ENCODE assay signal across 8 cellular contexts in genomic region chr7:101216001-101216859, GRCh38. TPM values are rescaled to one million over a fixed set of nuclear protein-coding genes. Genes with fewer than 3 reads are reported as not detected.
DNase-seq lines count a peak whose midpoint lies in the region; ATAC-seq, FAIRE-seq and TF ChIP-seq lines count a peak whose summit lies in the region.

No MANE protein-coding gene starts in this region.

- H3K27me3 ChIP-seq in Peyer's patch (no peaks in the 10 kb centered on the region), esophagus (ENCODE audit: control insufficient read depth in 1 of 2, insufficient read depth in 2 of 2, low read length in 2 of 2) (no peaks in the 10 kb centered on the region), pancreas (no peaks in the 10 kb centered on the region)

- peak overlapping the region; percentile 87 to 96 (median 90) for H3K27ac ChIP-seq in Peyer's patch
- H3K27ac ChIP-seq in esophagus (ENCODE audit: low read depth in 2 of 2, low read length in 1 of 2), result no peak overlapping the region
- peak overlapping the region in 1 of 4 donors; percentile 95 for H3K27ac ChIP-seq in pancreas

- ATAC-seq in pancreas (no peak), HG02571 (IDR thresholded peaks at IDR 0.05; ENCODE audit: unreplicated experiment) (no peak), HG03565 (IDR thresholded peaks at IDR 0.05; ENCODE audit: unreplicated experiment) (no peak)

- no peak for TF ChIP-seq POLR2A in Peyer's patch (IDR thresholded peaks at IDR 0.05)

- H3K9me3 ChIP-seq in Peyer's patch, result no peaks in the 10 kb centered on the region
- no peaks in the 10 kb centered on the region for H3K9me3 ChIP-seq in esophagus (ENCODE audit: control insufficient read depth in 2 of 2, insufficient read depth in 1 of 2, low read depth in 1 of 2, low read length in 1 of 2)
- no peaks in the 10 kb centered on the region for H3K9me3 ChIP-seq in pancreas

- DNase-seq in GM03348 (ENCODE audit: low spot score) (peak; percentile 54), Peyer's patch (no peak), pancreas (peak in 1 of 6 donors; percentile 76), medulla oblongata (ENCODE audit: extremely low spot score) (no peak)
- no peak for DNase-seq in stimulated activated CD4-positive, alpha-beta T cell treated with anti-CD3 and anti-CD28 coated beads, Interleukin-1b, Interleukin-23, amount 100 ng/mL, for 48 hours

- FAIRE-seq in pancreas (lab: Jason Lieb, UNC), result no peak

- peak overlapping the region; percentile 67 to 87 (median 81) for H3K4me3 ChIP-seq in Peyer's patch
- peak overlapping the region; percentile 69 to 87 for H3K4me3 ChIP-seq in esophagus (ENCODE audit: low read depth in 1 of 2, low read length in 2 of 2)
- H3K4me3 ChIP-seq in pancreas, result peak overlapping the region; percentile 56 to 98 (median 74)

- WGBS in esophagus, 2 donors, result 68 to 69% methylated on average over 30 to 31 of the region's 31 CpGs
- 65 to 69% methylated on average over 31 of the region's 31 CpGs for WGBS in pancreas, 2 donors

- TF ChIP-seq CTCF in Peyer's patch (IDR thresholded peaks at IDR 0.05), result no peak
- TF ChIP-seq CTCF in pancreas (IDR thresholded peaks at IDR 0.05), result no peak

- H3K36me3 ChIP-seq in Peyer's patch (peaks cover 0 to 43% (median 0%) of the 10 kb centered on the region in 3 donors), esophagus (ENCODE audit: control insufficient read depth in 2 of 2, insufficient read depth in 2 of 2, low read length in 1 of 2) (peaks cover 4 to 11% of the 10 kb centered on the region in 2 donors), pancreas (peaks cover 0 to 13% (median 3%) of the 10 kb centered on the region in 3 donors)

- peaks cover 0 to 37% (median 12%) of the 10 kb centered on the region in 4 donors for H3K4me1 ChIP-seq in Peyer's patch
- H3K4me1 ChIP-seq in esophagus (ENCODE audit: control insufficient read depth in 2 of 2, insufficient read depth in 2 of 2, low read length in 1 of 2), result peaks cover 0 to 8% of the 10 kb centered on the region in 2 donors
- peaks cover 14 to 25% (median 18%) of the 10 kb centered on the region in 3 donors for H3K4me1 ChIP-seq in pancreas

- intact Hi-C loops in pancreas (cut with DNase I), result no loop called here

RNA-seq across cellular contexts. Expression of gene PLOD3, which starts 1.2 kb away (rescaled TPM):
- total RNA-seq in Peyer's patch, result 100 to 1,000 TPM in 2 of 4 donors, 10 to 100 TPM in 2; 62.7 to 103 (median 83.7) TPM
- polyA plus RNA-seq in esophagus, result 1 to 10 TPM; 9.2 to 9.7 TPM
- total RNA-seq in pancreas, result 10 to 100 TPM; 27.2 to 54.5 (median 36.8) TPM
- polyA plus RNA-seq in pancreas, result 10 to 100 TPM; 38.8 to 55.7 TPM

RNA-seq across cellular contexts. Expression of gene ZNHIT1, which starts 1.7 kb away (rescaled TPM):
- 100 to 1,000 TPM in 2 of 4 donors, 10 to 100 TPM in 2; 37.1 to 142 (median 110) TPM for total RNA-seq in Peyer's patch
- 10 to 100 TPM; 56.0 to 73.2 TPM for polyA plus RNA-seq in esophagus
- total RNA-seq in pancreas, result 10 to 100 TPM; 25.7 to 38.2 (median 32.4) TPM
- polyA plus RNA-seq in pancreas, result 10 to 100 TPM; 84.3 to 92.3 TPM

RNA-seq across cellular contexts. Expression of gene MOGAT3, which starts 15.4 kb away (rescaled TPM):
- 100 to 1,000 TPM in 2 of 4 donors, 10 to 100 TPM in 1, not detected in 1; 91.4 to 195 (median 123) TPM for total RNA-seq in Peyer's patch
- not detected for polyA plus RNA-seq in esophagus
- total RNA-seq in pancreas, result not detected
- polyA plus RNA-seq in pancreas, result not detected

RNA-seq across cellular contexts. Expression of gene CLDN15, which starts 21.4 kb away (rescaled TPM):
- total RNA-seq in Peyer's patch (100 to 1,000 TPM in 3 of 4 donors, 10 to 100 TPM in 1; 94.9 to 942 (median 697) TPM), pancreas (1 to 10 TPM; 2.2 to 8.5 (median 2.7) TPM)
- polyA plus RNA-seq in esophagus (1 to 10 TPM; 3.7 to 5.9 TPM), pancreas (10 to 100 TPM; 12.8 to 15.2 TPM)

RNA-seq across cellular contexts. Expression of gene FIS1, which starts 28.7 kb away (rescaled TPM):
- total RNA-seq in Peyer's patch (100 to 1,000 TPM; 143 to 289 (median 231) TPM), pancreas (100 to 1,000 TPM in 2 of 6 donors, 10 to 100 TPM in 4; 75.4 to 106 (median 86.2) TPM)
- polyA plus RNA-seq in esophagus (100 to 1,000 TPM in 1 of 2 donors, 10 to 100 TPM in 1; 70.0 to 202 TPM), pancreas (100 to 1,000 TPM in 1 of 2 donors, 10 to 100 TPM in 1; 96.4 to 144 TPM)

Comparison
In these comparisons a context has a peak if more than half of its experiments do, and no peak if none do; other contexts are left out.
1. H3K27ac ChIP-seq: peak in Peyer's patch (4 of 4); none in esophagus (0 of 2).
2. Peak in every context shown above with its lines, with median percentiles within 50 percentile points of each other: H3K4me3 ChIP-seq.